Comparison of ENCODE assay signal across 10 cellular contexts in the genomic region with DNA sequence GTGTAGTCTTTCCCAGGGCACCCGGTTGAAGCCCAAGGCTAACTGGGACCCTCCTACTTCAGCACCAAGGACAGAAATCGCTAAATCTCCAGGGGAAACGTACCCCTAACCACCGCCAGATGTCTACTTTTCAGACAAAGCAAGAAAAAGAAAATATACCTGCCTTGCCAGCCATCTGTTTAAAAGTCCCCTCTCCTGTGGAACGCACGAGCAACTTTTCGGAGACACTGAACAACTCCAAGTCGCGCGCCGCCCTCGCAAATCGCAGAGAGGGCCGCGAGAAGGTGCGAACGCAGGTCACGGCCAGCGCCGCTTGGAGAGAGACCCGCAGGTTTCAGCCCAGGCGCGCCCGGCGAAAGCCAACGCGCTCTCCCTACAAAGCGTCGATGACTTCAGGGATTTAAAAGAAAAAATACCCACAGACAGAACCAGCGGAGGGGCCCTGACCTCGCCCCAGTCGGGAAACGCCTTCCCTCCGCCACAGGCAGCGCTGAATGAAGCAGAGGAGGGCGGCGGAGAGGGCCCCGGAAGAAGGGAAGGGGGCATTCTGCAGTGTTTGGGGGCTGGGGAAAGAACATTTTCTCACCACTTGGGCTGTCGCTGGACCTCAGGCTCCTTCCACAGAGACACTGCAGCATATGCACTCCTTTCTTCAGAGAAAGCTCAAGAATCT.
DNase-seq lines count a peak whose midpoint lies in the region; ATAC-seq and TF ChIP-seq lines count a peak whose summit lies in the region.
"Had no signal": no experiment of that assay in that cellular context is flagged by ENCODE, and none has a peak within 500 bp of the region (broad histone marks: within the 10 kb centered on the region; RNA-seq: fewer than 3 reads in every experiment).

No MANE protein-coding gene starts in this region.

- CTCF ChIA-PET in activated B cell treated with CpG ODN at 0.5 μM for 24 hours (lab: Charles Lee) = no interaction called here

- H3K4me1 Mint-ChIP-seq in activated B cell treated with CpG ODN at 0.5 μM for 24 hours = peaks cover 14% of the 10 kb centered on the region

- intact Hi-C loops in activated B cell treated with CpG ODN at 0.5 μM for 24 hours (cut with micrococcal nuclease) (no loop called here), testis (cut with DNase I; ENCODE audit: low total_unique reads) (no loop called here)

- no peaks in the 10 kb centered on the region for H3K36me3 Mint-ChIP-seq in activated B cell treated with CpG ODN at 0.5 μM for 24 hours (ENCODE audit: low read depth)
- H3K36me3 Mint-ChIP-seq: CD4-positive, CD25-positive, alpha-beta regulatory T cell; natural killer cell treated with Interleukin-12 subunit alpha and Interleukin-12 subunit beta and Interleukin-15 and Interleukin-18, amount 100 ng/mL, for 72 hours had no signal

- peaks cover 53% of the 10 kb centered on the region for H3K27me3 Mint-ChIP-seq in activated B cell treated with CpG ODN at 0.5 μM for 24 hours

- 1 to 2% methylated on average over 22 to 39 of the region's 39 CpGs for WGBS in testis, 2 donors

- no peak overlapping the region for H3K27ac Mint-ChIP-seq in activated B cell treated with CpG ODN at 0.5 μM for 24 hours
- H3K27ac Mint-ChIP-seq: CD4-positive, CD25-positive, alpha-beta regulatory T cell; natural killer cell treated with Interleukin-12 subunit alpha and Interleukin-12 subunit beta and Interleukin-15 and Interleukin-18, amount 100 ng/mL, for 72 hours had no signal

- no peak for ATAC-seq in activated B cell treated with CpG ODN at 0.5 μM for 24 hours (ENCODE audit: low read depth)
- ATAC-seq in GM19328 (IDR thresholded peaks at IDR 0.05; ENCODE audit: unreplicated experiment) = no peak
- no peak for ATAC-seq in HG02678 (IDR thresholded peaks at IDR 0.05; ENCODE audit: unreplicated experiment)

- no peaks in the 10 kb centered on the region for H3K36me3 ChIP-seq in testis (ENCODE audit: low read depth, missing control alignments)

- H3K27ac ChIP-seq in testis = no peak overlapping the region

- no peaks in the 10 kb centered on the region for H3K9me3 ChIP-seq in testis

- H3K9me3 Mint-ChIP-seq in activated B cell treated with CpG ODN at 0.5 μM for 24 hours = peaks cover 2% of the 10 kb centered on the region
- H3K9me3 Mint-ChIP-seq: natural killer cell treated with Interleukin-12 subunit alpha and Interleukin-12 subunit beta and Interleukin-15 and Interleukin-18, amount 100 ng/mL, for 72 hours had no signal

- H3K4me3 ChIP-seq in testis = peak overlapping the region; percentile 57 to 68

- TF ChIP-seq CTCF in activated B cell treated with CpG ODN at 0.5 μM for 24 hours (IDR thresholded peaks at IDR 0.05) (no peak), testis (IDR thresholded peaks at IDR 0.05) (no peak)

- POLR2A ChIA-PET in activated B cell treated with CpG ODN at 0.5 μM for 24 hours (lab: Charles Lee) = no interaction called here

- H3K4me3 Mint-ChIP-seq in activated B cell treated with CpG ODN at 0.5 μM for 24 hours = peak overlapping the region; percentile 66
- H3K4me3 Mint-ChIP-seq: natural killer cell treated with Interleukin-12 subunit alpha and Interleukin-12 subunit beta and Interleukin-15 and Interleukin-18, amount 100 ng/mL, for 72 hours had no signal

- H3K27me3 ChIP-seq in testis = no peaks in the 10 kb centered on the region

- no peaks in the 10 kb centered on the region for H3K4me1 ChIP-seq in testis

- no peak for TF ChIP-seq POLR2A in testis (IDR thresholded peaks at IDR 0.05)

- DNase-seq in NCI-H82 (lab: John Stamatoyannopoulos, UW) (peak; percentile 72), NCI-H82 treated with DMSO at 0.1 percent for 48 hours (lab: John Stamatoyannopoulos, UW; ENCODE audit: unreplicated experiment) (no peak), activated B cell treated with CpG ODN at 0.5 μM for 24 hours (no peak), iPS-NIHi7 (ENCODE audit: extremely low spot score) (peak; percentile 74), testis (peak; percentile 46)
- DNase-seq in effector CD4-positive, alpha-beta T cell = no peak
- DNase-seq: CD4-positive, CD25-positive, alpha-beta regulatory T cell had no signal

Comparison
In these comparisons a context has a peak if more than half of its experiments do, and no peak if none do; other contexts are left out.
1. DNase-seq: peak in NCI-H82 (single experiment), iPS-NIHi7 (single experiment) and testis (single experiment); none in NCI-H82 treated with DMSO at 0.1 percent for 48 hours (single experiment), activated B cell treated with CpG ODN at 0.5 μM for 24 hours (single experiment) and effector CD4-positive, alpha-beta T cell (single experiment).